1 cellular context compared by ENCODE assay signal in the genomic region with DNA sequence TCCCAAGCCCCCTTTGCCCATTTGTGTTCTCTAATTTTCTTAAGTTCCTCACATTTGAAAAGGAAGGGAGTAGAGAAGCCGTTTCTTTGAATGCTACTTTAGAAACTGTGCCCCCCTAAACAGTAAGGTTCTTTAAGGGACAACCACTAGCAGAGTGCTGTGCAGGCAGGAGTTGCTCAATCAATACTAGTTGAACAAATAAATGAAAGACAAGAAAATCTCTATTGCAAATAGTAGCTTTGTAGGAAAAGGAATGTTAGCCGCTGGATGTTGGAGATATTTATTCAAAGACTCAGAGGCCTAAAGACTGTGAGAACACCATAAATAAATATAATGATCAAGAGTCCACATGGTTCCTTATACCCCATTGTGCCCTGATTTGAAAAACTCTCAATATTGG.
TF ChIP-seq lines count a peak whose summit lies in the region.

No MANE protein-coding gene starts in this region.

TF ChIP-seq in HepG2, 621 proteins besides CTCF, POLR2A, EP300 and RAD21 (continued from another document and continues in another):
- TF ChIP-seq, protein P1, sequence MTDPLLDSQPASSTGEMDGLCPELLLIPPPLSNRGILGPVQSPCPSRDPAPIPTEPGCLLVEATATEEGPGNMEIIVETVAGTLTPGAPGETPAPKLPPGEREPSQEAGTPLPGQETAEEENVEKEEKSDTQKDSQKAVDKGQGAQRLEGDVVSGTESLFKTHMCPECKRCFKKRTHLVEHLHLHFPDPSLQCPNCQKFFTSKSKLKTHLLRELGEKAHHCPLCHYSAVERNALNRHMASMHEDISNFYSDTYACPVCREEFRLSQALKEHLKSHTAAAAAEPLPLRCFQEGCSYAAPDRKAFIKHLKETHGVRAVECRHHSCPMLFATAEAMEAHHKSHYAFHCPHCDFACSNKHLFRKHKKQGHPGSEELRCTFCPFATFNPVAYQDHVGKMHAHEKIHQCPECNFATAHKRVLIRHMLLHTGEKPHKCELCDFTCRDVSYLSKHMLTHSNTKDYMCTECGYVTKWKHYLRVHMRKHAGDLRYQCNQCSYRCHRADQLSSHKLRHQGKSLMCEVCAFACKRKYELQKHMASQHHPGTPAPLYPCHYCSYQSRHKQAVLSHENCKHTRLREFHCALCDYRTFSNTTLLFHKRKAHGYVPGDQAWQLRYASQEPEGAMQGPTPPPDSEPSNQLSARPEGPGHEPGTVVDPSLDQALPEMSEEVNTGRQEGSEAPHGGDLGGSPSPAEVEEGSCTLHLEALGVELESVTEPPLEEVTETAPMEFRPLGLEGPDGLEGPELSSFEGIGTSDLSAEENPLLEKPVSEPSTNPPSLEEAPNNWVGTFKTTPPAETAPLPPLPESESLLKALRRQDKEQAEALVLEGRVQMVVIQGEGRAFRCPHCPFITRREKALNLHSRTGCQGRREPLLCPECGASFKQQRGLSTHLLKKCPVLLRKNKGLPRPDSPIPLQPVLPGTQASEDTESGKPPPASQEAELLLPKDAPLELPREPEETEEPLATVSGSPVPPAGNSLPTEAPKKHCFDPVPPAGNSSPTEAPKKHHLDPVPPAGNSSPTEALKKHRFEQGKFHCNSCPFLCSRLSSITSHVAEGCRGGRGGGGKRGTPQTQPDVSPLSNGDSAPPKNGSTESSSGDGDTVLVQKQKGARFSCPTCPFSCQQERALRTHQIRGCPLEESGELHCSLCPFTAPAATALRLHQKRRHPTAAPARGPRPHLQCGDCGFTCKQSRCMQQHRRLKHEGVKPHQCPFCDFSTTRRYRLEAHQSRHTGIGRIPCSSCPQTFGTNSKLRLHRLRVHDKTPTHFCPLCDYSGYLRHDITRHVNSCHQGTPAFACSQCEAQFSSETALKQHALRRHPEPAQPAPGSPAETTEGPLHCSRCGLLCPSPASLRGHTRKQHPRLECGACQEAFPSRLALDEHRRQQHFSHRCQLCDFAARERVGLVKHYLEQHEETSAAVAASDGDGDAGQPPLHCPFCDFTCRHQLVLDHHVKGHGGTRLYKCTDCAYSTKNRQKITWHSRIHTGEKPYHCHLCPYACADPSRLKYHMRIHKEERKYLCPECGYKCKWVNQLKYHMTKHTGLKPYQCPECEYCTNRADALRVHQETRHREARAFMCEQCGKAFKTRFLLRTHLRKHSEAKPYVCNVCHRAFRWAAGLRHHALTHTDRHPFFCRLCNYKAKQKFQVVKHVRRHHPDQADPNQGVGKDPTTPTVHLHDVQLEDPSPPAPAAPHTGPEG (CRISPR knock-in tag; IDR thresholded peaks at IDR 0.05): no peak
- TF ChIP-seq SNRNP70 (IDR thresholded peaks at IDR 0.05; ENCODE audit: low read depth, low read length) (no peak), ZBTB2 (CRISPR knock-in tag; IDR thresholded peaks at IDR 0.05; ENCODE audit: low read depth) (no peak), ARID2 (CRISPR knock-in tag; IDR thresholded peaks at IDR 0.05; ENCODE audit: borderline replicate concordance) (no peak), ZNF337 (CRISPR knock-in tag; IDR thresholded peaks at IDR 0.05; ENCODE audit: borderline replicate concordance, low read depth) (no peak), ZBTB8A (CRISPR knock-in tag; IDR thresholded peaks at IDR 0.05; ENCODE audit: borderline replicate concordance, low read depth) (no peak), CREB1 (IDR thresholded peaks at IDR 0.05) (no peak), CREB1 (CRISPR knock-in tag; IDR thresholded peaks at IDR 0.05) (peak; percentile 28; the same call in 1 of the 2 replicates), ZNF160 (CRISPR knock-in tag; IDR thresholded peaks at IDR 0.05) (no peak), TEAD2 (CRISPR knock-in tag; IDR thresholded peaks at IDR 0.05) (no peak), ZNF121 (CRISPR knock-in tag; IDR thresholded peaks at IDR 0.05) (no peak), HES4 (CRISPR knock-in tag; IDR thresholded peaks at IDR 0.05; ENCODE audit: borderline replicate concordance) (no peak), SP4 (CRISPR knock-in tag; IDR thresholded peaks at IDR 0.05) (no peak), NCOA1 (CRISPR knock-in tag; IDR thresholded peaks at IDR 0.05) (no peak), AKAP8 (CRISPR knock-in tag; IDR thresholded peaks at IDR 0.05) (no peak), ZNF549 (CRISPR knock-in tag; IDR thresholded peaks at IDR 0.05) (no peak), PITX1 (CRISPR knock-in tag; IDR thresholded peaks at IDR 0.05) (peak; percentile 28; the same call in 1 of the 2 replicates), ATF7 (IDR thresholded peaks at IDR 0.05) (no peak), ATF7 (CRISPR knock-in tag; IDR thresholded peaks at IDR 0.05) (no peak), KDM2A (CRISPR knock-in tag; IDR thresholded peaks at IDR 0.05; ENCODE audit: borderline replicate concordance, low read depth) (no peak), ZNF83 (CRISPR knock-in tag; IDR thresholded peaks at IDR 0.05; ENCODE audit: borderline replicate concordance) (no peak), ZNF780A (CRISPR knock-in tag; IDR thresholded peaks at IDR 0.05) (no peak), MIXL1 (CRISPR knock-in tag; IDR thresholded peaks at IDR 0.05) (no peak), SP140L (CRISPR knock-in tag; IDR thresholded peaks at IDR 0.05; ENCODE audit: borderline replicate concordance) (0 out of 2 replicates have a peak, but pooled peaks have one; percentile 64), HNRNPK (IDR thresholded peaks at IDR 0.05; ENCODE audit: low read depth, low read length, poor library complexity, severe bottlenecking) (no peak), ZNF24 (IDR thresholded peaks at IDR 0.05) (no peak), ARNTL (CRISPR knock-in tag; IDR thresholded peaks at IDR 0.05) (no peak), NKX3-1 (CRISPR knock-in tag; IDR thresholded peaks at IDR 0.05) (no peak)
- TF ChIP-seq, protein P2, sequence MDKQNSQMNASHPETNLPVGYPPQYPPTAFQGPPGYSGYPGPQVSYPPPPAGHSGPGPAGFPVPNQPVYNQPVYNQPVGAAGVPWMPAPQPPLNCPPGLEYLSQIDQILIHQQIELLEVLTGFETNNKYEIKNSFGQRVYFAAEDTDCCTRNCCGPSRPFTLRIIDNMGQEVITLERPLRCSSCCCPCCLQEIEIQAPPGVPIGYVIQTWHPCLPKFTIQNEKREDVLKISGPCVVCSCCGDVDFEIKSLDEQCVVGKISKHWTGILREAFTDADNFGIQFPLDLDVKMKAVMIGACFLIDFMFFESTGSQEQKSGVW (CRISPR knock-in tag; IDR thresholded peaks at IDR 0.05; ENCODE audit: borderline replicate concordance): no peak
- TF ChIP-seq, protein P3, sequence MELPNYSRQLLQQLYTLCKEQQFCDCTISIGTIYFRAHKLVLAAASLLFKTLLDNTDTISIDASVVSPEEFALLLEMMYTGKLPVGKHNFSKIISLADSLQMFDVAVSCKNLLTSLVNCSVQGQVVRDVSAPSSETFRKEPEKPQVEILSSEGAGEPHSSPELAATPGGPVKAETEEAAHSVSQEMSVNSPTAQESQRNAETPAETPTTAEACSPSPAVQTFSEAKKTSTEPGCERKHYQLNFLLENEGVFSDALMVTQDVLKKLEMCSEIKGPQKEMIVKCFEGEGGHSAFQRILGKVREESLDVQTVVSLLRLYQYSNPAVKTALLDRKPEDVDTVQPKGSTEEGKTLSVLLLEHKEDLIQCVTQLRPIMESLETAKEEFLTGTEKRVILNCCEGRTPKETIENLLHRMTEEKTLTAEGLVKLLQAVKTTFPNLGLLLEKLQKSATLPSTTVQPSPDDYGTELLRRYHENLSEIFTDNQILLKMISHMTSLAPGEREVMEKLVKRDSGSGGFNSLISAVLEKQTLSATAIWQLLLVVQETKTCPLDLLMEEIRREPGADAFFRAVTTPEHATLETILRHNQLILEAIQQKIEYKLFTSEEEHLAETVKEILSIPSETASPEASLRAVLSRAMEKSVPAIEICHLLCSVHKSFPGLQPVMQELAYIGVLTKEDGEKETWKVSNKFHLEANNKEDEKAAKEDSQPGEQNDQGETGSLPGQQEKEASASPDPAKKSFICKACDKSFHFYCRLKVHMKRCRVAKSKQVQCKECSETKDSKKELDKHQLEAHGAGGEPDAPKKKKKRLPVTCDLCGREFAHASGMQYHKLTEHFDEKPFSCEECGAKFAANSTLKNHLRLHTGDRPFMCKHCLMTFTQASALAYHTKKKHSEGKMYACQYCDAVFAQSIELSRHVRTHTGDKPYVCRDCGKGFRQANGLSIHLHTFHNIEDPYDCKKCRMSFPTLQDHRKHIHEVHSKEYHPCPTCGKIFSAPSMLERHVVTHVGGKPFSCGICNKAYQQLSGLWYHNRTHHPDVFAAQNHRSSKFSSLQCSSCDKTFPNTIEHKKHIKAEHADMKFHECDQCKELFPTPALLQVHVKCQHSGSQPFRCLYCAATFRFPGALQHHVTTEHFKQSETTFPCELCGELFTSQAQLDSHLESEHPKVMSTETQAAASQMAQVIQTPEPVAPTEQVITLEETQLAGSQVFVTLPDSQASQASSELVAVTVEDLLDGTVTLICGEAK (IDR thresholded peaks at IDR 0.05): no peak
- TF ChIP-seq, protein P3 (CRISPR knock-in tag; IDR thresholded peaks at IDR 0.05): no peak
- TF ChIP-seq, protein P4, sequence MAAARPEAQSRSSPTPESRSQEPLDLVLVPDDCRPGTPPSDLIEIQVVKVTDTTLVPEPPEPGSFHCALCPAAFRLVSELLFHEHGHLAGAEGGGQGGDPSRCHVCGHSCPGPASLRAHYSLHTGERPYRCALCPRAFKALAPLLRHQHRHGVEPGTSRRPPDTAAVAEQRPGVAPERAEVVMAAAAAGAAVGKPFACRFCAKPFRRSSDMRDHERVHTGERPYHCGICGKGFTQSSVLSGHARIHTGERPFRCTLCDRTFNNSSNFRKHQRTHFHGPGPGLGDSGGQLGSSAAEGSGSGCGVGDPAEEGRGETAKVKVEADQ (CRISPR knock-in tag; IDR thresholded peaks at IDR 0.05; ENCODE audit: borderline replicate concordance): no peak
- TF ChIP-seq, protein P5, sequence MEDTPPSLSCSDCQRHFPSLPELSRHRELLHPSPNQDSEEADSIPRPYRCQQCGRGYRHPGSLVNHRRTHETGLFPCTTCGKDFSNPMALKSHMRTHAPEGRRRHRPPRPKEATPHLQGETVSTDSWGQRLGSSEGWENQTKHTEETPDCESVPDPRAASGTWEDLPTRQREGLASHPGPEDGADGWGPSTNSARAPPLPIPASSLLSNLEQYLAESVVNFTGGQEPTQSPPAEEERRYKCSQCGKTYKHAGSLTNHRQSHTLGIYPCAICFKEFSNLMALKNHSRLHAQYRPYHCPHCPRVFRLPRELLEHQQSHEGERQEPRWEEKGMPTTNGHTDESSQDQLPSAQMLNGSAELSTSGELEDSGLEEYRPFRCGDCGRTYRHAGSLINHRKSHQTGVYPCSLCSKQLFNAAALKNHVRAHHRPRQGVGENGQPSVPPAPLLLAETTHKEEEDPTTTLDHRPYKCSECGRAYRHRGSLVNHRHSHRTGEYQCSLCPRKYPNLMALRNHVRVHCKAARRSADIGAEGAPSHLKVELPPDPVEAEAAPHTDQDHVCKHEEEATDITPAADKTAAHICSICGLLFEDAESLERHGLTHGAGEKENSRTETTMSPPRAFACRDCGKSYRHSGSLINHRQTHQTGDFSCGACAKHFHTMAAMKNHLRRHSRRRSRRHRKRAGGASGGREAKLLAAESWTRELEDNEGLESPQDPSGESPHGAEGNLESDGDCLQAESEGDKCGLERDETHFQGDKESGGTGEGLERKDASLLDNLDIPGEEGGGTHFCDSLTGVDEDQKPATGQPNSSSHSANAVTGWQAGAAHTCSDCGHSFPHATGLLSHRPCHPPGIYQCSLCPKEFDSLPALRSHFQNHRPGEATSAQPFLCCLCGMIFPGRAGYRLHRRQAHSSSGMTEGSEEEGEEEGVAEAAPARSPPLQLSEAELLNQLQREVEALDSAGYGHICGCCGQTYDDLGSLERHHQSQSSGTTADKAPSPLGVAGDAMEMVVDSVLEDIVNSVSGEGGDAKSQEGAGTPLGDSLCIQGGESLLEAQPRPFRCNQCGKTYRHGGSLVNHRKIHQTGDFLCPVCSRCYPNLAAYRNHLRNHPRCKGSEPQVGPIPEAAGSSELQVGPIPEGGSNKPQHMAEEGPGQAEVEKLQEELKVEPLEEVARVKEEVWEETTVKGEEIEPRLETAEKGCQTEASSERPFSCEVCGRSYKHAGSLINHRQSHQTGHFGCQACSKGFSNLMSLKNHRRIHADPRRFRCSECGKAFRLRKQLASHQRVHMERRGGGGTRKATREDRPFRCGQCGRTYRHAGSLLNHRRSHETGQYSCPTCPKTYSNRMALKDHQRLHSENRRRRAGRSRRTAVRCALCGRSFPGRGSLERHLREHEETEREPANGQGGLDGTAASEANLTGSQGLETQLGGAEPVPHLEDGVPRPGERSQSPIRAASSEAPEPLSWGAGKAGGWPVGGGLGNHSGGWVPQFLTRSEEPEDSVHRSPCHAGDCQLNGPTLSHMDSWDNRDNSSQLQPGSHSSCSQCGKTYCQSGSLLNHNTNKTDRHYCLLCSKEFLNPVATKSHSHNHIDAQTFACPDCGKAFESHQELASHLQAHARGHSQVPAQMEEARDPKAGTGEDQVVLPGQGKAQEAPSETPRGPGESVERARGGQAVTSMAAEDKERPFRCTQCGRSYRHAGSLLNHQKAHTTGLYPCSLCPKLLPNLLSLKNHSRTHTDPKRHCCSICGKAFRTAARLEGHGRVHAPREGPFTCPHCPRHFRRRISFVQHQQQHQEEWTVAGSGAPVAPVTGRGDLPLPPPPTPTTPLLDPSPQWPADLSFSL (CRISPR knock-in tag; IDR thresholded peaks at IDR 0.05): no peak
